1 cellular context compared by ENCODE assay signal in the genomic region with DNA sequence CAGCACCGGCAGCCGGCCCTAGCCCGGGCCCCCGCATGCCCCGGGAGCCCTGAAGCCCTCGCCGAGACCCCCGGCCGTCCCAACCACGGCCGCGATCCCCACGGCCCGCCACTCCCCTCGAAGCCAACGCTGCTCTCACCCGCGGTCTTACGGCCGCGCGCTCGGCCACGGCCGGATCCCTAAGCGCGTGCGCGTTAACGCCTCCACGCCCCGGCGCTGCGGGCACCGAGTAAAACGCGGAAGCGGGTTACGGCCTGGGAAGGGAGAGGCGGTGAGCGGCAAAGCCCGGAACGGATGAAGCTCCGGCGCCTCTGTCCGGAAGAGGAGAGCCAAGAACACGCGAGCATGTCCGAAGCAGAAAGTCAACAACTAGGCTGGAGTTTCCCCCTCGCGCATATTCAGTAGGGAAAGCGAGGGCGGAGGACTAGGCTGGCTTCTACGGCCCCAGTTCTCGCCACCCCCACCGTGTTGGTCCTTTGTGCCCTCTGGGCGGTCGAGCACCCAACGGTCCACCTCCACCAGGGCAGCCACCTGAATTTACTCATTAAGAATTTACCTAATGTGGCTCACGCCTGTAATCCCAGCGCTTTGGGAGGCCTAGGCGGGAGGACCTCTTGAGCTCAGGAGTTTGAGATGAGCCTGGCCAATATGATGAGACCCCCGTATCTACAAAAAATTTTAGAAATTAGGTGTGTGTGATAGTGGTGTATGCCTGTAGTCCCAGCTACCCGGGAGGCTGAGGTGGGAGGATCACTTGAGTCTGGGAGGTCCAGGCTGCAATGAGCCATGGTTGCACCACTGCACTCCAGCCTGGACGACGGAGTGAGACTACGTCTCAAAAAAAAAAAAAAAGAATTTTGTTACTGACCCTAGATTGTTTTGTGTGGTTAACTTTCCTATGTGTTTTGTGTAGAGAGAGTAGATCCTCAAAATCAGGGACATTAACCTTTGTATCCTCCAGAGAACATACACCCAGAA.
A peak's percentile ranks its signal among the peaks of the same experiment; 100 is the strongest.
TF ChIP-seq lines count a peak whose summit lies in the region.

Gene KANSL3, minus strand, starts transcription at position 169 of the 978 bp plus-strand sequence. CDS start 1,177 bp downstream, outside the sequence.

TF ChIP-seq in K562, 482 proteins besides CTCF, POLR2A, EP300 and RAD21 (continued from another document and continues in another):
- no peak for TF ChIP-seq CHD7 (IDR thresholded peaks at IDR 0.05; ENCODE audit: low read depth, low read length)
- peak; percentile 53 to 89; a peak in 3 of 4 replicates for TF ChIP-seq RCOR1 (IDR thresholded peaks at IDR 0.05; ENCODE audit: borderline replicate concordance in 1 of 2, low read depth in 2 of 2, low read length in 2 of 2)
- 0 out of 2 replicates have a peak, but pooled peaks have one; percentile 48 for TF ChIP-seq NR3C1 (CRISPR knock-in tag; IDR thresholded peaks at IDR 0.05)
- TF ChIP-seq EWSR1 (IDR thresholded peaks at IDR 0.05; ENCODE audit: borderline replicate concordance, low read depth, partially characterized antibody) = no peak
- no peak for TF ChIP-seq ZC3H4 (CRISPR knock-in tag; IDR thresholded peaks at IDR 0.05; ENCODE audit: borderline replicate concordance)
- TF ChIP-seq, protein P1, sequence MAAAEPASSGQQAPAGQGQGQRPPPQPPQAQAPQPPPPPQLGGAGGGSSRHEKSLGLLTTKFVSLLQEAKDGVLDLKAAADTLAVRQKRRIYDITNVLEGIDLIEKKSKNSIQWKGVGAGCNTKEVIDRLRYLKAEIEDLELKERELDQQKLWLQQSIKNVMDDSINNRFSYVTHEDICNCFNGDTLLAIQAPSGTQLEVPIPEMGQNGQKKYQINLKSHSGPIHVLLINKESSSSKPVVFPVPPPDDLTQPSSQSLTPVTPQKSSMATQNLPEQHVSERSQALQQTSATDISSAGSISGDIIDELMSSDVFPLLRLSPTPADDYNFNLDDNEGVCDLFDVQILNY (CRISPR knock-in tag; IDR thresholded peaks at IDR 0.05) = peak; percentile 83; the same call in 1 of the 2 replicates
- no peak for TF ChIP-seq FOXA1 (IDR thresholded peaks at IDR 0.05; ENCODE audit: borderline replicate concordance)
- TF ChIP-seq TARDBP (IDR thresholded peaks at IDR 0.05) = peak; percentile 87
- no peak for TF ChIP-seq SRSF3 (IDR thresholded peaks at IDR 0.05; ENCODE audit: insufficient read depth, low read length)
- peak; percentile 76; the same call in 1 of the 2 replicates for TF ChIP-seq ZNF644 (tag; IDR thresholded peaks at IDR 0.05; ENCODE audit: low read depth)
- peak; percentile 52; the same call in 1 of the 2 replicates for TF ChIP-seq ARID1B (IDR thresholded peaks at IDR 0.05)
- TF ChIP-seq, protein P2, sequence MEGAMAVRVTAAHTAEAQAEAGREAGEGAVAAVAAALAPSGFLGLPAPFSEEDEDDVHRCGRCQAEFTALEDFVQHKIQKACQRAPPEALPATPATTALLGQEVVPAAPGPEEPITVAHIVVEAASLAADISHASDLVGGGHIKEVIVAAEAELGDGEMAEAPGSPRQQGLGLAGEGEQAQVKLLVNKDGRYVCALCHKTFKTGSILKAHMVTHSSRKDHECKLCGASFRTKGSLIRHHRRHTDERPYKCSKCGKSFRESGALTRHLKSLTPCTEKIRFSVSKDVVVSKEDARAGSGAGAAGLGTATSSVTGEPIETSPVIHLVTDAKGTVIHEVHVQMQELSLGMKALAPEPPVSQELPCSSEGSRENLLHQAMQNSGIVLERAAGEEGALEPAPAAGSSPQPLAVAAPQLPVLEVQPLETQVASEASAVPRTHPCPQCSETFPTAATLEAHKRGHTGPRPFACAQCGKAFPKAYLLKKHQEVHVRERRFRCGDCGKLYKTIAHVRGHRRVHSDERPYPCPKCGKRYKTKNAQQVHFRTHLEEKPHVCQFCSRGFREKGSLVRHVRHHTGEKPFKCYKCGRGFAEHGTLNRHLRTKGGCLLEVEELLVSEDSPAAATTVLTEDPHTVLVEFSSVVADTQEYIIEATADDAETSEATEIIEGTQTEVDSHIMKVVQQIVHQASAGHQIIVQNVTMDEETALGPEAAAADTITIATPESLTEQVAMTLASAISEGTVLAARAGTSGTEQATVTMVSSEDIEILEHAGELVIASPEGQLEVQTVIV (CRISPR knock-in tag; IDR thresholded peaks at IDR 0.05; ENCODE audit: borderline replicate concordance) = no peak
- TF ChIP-seq, protein P3, sequence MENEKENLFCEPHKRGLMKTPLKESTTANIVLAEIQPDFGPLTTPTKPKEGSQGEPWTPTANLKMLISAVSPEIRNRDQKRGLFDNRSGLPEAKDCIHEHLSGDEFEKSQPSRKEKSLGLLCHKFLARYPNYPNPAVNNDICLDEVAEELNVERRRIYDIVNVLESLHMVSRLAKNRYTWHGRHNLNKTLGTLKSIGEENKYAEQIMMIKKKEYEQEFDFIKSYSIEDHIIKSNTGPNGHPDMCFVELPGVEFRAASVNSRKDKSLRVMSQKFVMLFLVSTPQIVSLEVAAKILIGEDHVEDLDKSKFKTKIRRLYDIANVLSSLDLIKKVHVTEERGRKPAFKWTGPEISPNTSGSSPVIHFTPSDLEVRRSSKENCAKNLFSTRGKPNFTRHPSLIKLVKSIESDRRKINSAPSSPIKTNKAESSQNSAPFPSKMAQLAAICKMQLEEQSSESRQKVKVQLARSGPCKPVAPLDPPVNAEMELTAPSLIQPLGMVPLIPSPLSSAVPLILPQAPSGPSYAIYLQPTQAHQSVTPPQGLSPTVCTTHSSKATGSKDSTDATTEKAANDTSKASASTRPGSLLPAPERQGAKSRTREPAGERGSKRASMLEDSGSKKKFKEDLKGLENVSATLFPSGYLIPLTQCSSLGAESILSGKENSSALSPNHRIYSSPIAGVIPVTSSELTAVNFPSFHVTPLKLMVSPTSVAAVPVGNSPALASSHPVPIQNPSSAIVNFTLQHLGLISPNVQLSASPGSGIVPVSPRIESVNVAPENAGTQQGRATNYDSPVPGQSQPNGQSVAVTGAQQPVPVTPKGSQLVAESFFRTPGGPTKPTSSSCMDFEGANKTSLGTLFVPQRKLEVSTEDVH (IDR thresholded peaks at IDR 0.05; ENCODE audit: low read depth, partially characterized antibody) = peak; percentile 64
- TF ChIP-seq, protein P4, sequence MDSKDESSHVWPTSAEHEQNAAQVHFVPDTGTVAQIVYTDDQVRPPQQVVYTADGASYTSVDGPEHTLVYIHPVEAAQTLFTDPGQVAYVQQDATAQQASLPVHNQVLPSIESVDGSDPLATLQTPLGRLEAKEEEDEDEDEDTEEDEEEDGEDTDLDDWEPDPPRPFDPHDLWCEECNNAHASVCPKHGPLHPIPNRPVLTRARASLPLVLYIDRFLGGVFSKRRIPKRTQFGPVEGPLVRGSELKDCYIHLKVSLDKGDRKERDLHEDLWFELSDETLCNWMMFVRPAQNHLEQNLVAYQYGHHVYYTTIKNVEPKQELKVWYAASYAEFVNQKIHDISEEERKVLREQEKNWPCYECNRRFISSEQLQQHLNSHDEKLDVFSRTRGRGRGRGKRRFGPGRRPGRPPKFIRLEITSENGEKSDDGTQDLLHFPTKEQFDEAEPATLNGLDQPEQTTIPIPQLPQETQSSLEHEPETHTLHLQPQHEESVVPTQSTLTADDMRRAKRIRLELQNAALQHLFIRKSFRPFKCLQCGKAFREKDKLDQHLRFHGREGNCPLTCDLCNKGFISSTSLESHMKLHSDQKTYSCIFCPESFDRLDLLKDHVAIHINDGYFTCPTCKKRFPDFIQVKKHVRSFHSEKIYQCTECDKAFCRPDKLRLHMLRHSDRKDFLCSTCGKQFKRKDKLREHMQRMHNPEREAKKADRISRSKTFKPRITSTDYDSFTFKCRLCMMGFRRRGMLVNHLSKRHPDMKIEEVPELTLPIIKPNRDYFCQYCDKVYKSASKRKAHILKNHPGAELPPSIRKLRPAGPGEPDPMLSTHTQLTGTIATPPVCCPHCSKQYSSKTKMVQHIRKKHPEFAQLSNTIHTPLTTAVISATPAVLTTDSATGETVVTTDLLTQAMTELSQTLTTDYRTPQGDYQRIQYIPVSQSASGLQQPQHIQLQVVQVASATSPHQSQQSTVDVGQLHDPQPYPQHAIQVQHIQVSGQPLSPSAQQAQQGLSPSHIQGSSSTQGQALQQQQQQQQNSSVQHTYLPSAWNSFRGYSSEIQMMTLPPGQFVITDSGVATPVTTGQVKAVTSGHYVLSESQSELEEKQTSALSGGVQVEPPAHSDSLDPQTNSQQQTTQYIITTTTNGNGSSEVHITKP (IDR thresholded peaks at IDR 0.05; ENCODE audit: partially characterized antibody) = peak; percentile 63
- no peak for TF ChIP-seq TRIM28 (IDR thresholded peaks at IDR 0.05)
- TF ChIP-seq CBFA2T3 (IDR thresholded peaks at IDR 0.05) = no peak; the same call in 1 of the 2 replicates
- TF ChIP-seq ZNF586 (CRISPR knock-in tag; conservative IDR thresholded peaks at IDR 0.05) = no peak
- peak; percentile 33; the same call in 1 of the 2 replicates for TF ChIP-seq ZNF444 (CRISPR knock-in tag; IDR thresholded peaks at IDR 0.05)
- peak; percentile 80; the same call in 1 of the 2 replicates for TF ChIP-seq SMAD3 (CRISPR knock-in tag; conservative IDR thresholded peaks at IDR 0.05)
- no peak for TF ChIP-seq ARID3B (CRISPR knock-in tag; IDR thresholded peaks at IDR 0.05; ENCODE audit: borderline replicate concordance)
- no peak for TF ChIP-seq SREBF2 (CRISPR knock-in tag; IDR thresholded peaks at IDR 0.05)
